ENCODE assay signal across 1 cellular context in the genomic region with DNA sequence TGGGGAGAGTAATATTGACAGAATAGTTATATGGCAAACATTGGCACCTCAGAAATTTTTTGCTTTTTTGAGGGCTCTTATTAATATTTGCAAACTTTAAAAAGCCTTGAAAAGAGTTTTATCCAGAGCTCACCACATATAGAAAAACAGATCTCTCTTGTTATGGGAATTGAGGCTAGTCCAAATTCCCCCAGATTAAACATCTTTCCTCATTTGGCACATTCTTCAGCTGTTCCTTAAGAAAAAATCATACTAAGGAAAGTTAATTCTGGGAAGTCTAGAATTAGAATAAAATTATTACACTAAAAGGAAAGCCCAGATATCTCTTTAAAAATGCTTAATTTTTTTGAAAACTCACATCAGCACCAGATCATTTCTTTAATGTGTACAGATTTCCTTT.
TF ChIP-seq lines count a peak whose summit lies in the region.

No MANE protein-coding gene starts in this region.

TF ChIP-seq in IMR-90, 13 proteins besides CTCF, POLR2A, EP300 and RAD21 (continued from another document):
- TF ChIP-seq MXI1 (IDR thresholded peaks at IDR 0.05; ENCODE audit: borderline replicate concordance, low read depth, low read length): no peak
- no peak for TF ChIP-seq RFX5 (IDR thresholded peaks at IDR 0.05; ENCODE audit: low read depth, low read length)
